ENCODE assay signal across 8 cellular contexts in the genomic region with DNA sequence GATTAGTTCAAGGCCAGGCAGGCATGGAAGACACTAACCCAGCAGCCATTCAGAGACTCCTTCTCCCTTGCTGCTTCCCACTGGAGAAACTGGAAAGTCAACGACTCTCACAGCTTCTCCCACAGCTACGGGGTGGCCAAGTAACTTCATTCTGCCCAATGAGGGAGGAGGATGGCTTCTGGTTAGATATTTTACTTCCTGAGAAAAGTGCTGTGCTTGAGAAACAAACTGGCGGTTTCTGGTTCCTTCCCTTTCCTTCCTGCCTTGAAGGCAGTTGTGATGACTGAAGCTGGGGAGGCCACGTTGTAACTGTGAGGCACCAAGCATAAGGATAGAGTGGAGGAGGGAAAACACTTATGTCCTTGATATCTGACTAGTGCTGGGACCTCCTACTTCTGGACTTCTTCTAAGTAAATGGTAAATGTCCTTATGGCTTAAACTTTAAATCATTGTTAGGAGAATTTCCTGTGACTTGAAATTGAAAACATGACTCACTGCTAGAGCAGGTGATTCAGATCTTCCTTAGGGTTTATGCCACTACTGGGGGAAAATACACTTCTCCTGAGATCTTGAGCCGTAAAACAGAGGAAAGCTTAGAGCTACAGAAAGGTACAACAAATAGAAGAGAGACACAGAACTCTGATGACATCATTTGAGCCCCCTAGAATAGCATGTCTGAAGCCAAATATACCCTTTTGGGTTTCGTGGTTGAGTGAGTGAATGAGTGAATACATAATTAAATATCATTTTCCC. TPM values are rescaled to one million over a fixed set of nuclear protein-coding genes. Genes with fewer than 3 reads are reported as not detected.
A peak's percentile ranks its signal among the peaks of the same experiment; 100 is the strongest.
DNase-seq lines count a peak whose midpoint lies in the region; ATAC-seq lines count a peak whose summit lies in the region.

No MANE protein-coding gene starts in this region.

- ATAC-seq in HG02852 (IDR thresholded peaks at IDR 0.05; ENCODE audit: unreplicated experiment): peak; percentile 18

- DNase-seq in EL (peak; percentile 40), SIG-M5 (lab: John Stamatoyannopoulos, UW) (peak; percentile 28), astrocyte of the hippocampus (ENCODE audit: low read depth, low spot score) (peak; percentile 45), mucosa of gallbladder (ENCODE audit: low spot score) (peak; percentile 17), NCI-H1436 (lab: John Stamatoyannopoulos, UW) (no peak), SW480 (ENCODE audit: low spot score) (no peak), cerebellum (ENCODE audit: low spot score) (no peak)

RNA-seq across cellular contexts. Expression of a gene that starts 3.1 kb away (rescaled TPM):
- 28.7 TPM for total RNA-seq in mucosa of gallbladder
- 21.1 TPM for total RNA-seq in cerebellum

RNA-seq across cellular contexts. Expression of a gene that starts 47.1 kb away (rescaled TPM):
- total RNA-seq in mucosa of gallbladder (62.7 TPM), cerebellum (48.8 TPM)

RNA-seq across cellular contexts. Expression of a gene that starts 58.0 kb away (rescaled TPM):
- total RNA-seq in mucosa of gallbladder (3.6 TPM), cerebellum (4.2 TPM)

Comparison
In these comparisons a context has a peak if more than half of its experiments do, and no peak if none do; other contexts are left out.
1. DNase-seq: peak in EL (single experiment), SIG-M5 (single experiment), astrocyte of the hippocampus (single experiment) and mucosa of gallbladder (single experiment); none in NCI-H1436 (single experiment), SW480 (single experiment) and cerebellum (single experiment).